8 cellular contexts compared by ENCODE assay signal in the genomic region with DNA sequence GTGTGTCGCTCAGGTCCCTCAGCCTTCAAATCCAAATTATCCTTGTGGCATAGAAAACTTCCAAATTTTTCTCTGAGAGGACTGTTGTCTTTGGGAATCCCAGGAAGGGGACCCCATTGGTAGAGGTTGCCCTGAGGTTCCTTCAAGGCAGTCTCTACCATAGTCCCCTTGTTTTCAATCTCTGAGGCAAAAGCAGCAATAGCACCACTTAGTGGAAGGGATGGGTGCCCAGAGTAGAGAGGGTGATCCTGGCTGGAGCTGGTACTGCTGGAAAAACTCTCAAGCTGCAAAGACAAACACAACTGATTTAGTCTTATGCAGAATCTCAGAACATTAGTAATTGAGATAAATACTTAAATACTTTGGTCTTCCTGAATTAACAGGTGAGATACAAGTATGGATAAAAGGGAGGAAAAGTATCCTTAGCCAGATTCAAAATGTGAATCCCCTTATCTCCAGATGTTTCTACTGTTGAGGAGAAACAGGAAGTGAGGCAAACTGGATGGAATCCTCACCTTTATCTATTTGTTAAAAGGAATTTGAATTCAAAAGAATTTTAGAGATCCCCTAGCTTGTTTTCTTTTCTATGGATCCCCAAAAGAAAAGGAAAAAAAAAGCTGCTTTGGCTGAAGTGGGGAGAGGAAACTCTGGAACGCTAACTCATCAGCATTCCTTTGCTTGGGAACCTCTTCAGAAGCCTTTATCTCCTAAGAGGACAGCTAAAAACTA. TPM values are rescaled to one million over a fixed set of nuclear protein-coding genes. Genes with fewer than 3 reads are reported as not detected.
A peak's percentile ranks its signal among the peaks of the same experiment; 100 is the strongest.
DNase-seq lines count a peak whose midpoint lies in the region; ATAC-seq, FAIRE-seq and TF ChIP-seq lines count a peak whose summit lies in the region.

No MANE protein-coding gene starts in this region.

- no peaks in the 10 kb centered on the region for H3K27me3 ChIP-seq in RWPE2 (ENCODE audit: insufficient read depth, poor library complexity, severe bottlenecking)
- H3K27me3 ChIP-seq in left ventricle myocardium inferior (ENCODE audit: low read depth): no peaks in the 10 kb centered on the region

- peaks cover 17% of the 10 kb centered on the region for H3K4me1 ChIP-seq in RWPE2 (ENCODE audit: insufficient read depth, poor library complexity, severe bottlenecking)
- peaks cover 4% of the 10 kb centered on the region for H3K4me1 ChIP-seq in left ventricle myocardium inferior

- CTCF ChIA-PET in AG04449 (lab: Yijun Ruan, JAX): interaction anchor here (0.7 to 4.4 kb wide), 15 partner anchors 10 to 454 kb away, joined by 3 to 28 read pairs (median 4); a partner anchor contains a TSS

- FAIRE-seq in RCC 7860 (lab: Jason Lieb, UNC): no peak

- H3K27ac ChIP-seq in RWPE2 (ENCODE audit: poor library complexity, severe bottlenecking): peak overlapping the region; percentile 7
- no peak overlapping the region for H3K27ac ChIP-seq in left ventricle myocardium inferior (replicated peaks)

- no peak for ATAC-seq in RWPE2 (ENCODE audit: low read depth)
- no peak for ATAC-seq in GM19455 (IDR thresholded peaks at IDR 0.05; ENCODE audit: unreplicated experiment)

- H3K36me3 ChIP-seq in RWPE2 (ENCODE audit: low read depth) (peaks cover 92% of the 10 kb centered on the region), left ventricle myocardium inferior (peaks cover 69% of the 10 kb centered on the region)

- intact Hi-C loops in left ventricle myocardium inferior (cut with micrococcal nuclease): no loop called here

- H3K9me3 ChIP-seq in RWPE2 (ENCODE audit: severe bottlenecking) (no peaks in the 10 kb centered on the region), left ventricle myocardium inferior (replicated peaks) (no peaks in the 10 kb centered on the region)

- POLR2A ChIA-PET in AG04449 (lab: Yijun Ruan, JAX): interaction anchor here (1.1 kb wide), 1 partner anchor 14 kb away, joined by 5 read pairs; a partner anchor contains a TSS

- peak; percentile 34 for TF ChIP-seq CTCF in AG04449 (IDR thresholded peaks at IDR 0.05; ENCODE audit: insufficient read depth, low read length, missing control alignments)
- TF ChIP-seq CTCF in GM12872 (IDR thresholded peaks at IDR 0.05; ENCODE audit: insufficient read depth, low read depth, low read length): peak; percentile 47; the same call in 1 of the 3 replicates
- peak; percentile 24 for TF ChIP-seq CTCF in RWPE2 (IDR thresholded peaks at IDR 0.05; ENCODE audit: poor library complexity, severe bottlenecking)
- TF ChIP-seq CTCF in left ventricle myocardium inferior (IDR thresholded peaks at IDR 0.05; ENCODE audit: borderline replicate concordance): peak; percentile 67

- DNase-seq in AG04449 (ENCODE audit: low read depth, low spot score): no peak
- DNase-seq in RWPE2 (ENCODE audit: low spot score): no peak
- no peak for DNase-seq in left ventricle myocardium inferior
- no peak for DNase-seq in NCI-H524 treated with DMSO at 0.1 percent for 48 hours (lab: John Stamatoyannopoulos, UW)
- no peak for DNase-seq in RCC 7860 (ENCODE audit: low spot score)
- no peak for DNase-seq in activated CD8-positive, alpha-beta memory T cell treated with anti-CD3 and anti-CD28 coated beads, Interleukin-2, amount 50 U/mL, for 48 hours

- no peak overlapping the region for H3K4me3 ChIP-seq in AG04449 (ENCODE audit: low read depth, low read length)
- H3K4me3 ChIP-seq in RWPE2 (ENCODE audit: severe bottlenecking): no peak overlapping the region
- no peak overlapping the region for H3K4me3 ChIP-seq in left ventricle myocardium inferior

RNA-seq across cellular contexts. Expression of a gene that starts 13.4 kb away (rescaled TPM):
- 12.5 TPM for total RNA-seq in left ventricle myocardium inferior

RNA-seq across cellular contexts. Expression of a gene that starts 47.4 kb away (rescaled TPM):
- total RNA-seq in left ventricle myocardium inferior: 42.3 TPM

RNA-seq across cellular contexts. Expression of a gene that starts 58.0 kb away (rescaled TPM):
- not detected for total RNA-seq in left ventricle myocardium inferior
